8 cellular contexts compared by ENCODE assay signal in genomic region chr1:155979525-155980343, GRCh38. TPM values are rescaled to one million over a fixed set of nuclear protein-coding genes. Genes with fewer than 3 reads are reported as not detected.
DNase-seq lines count a peak whose midpoint lies in the region; ATAC-seq and TF ChIP-seq lines count a peak whose summit lies in the region.

No MANE protein-coding gene starts in this region.

- peak overlapping the region; percentile 90 for H3K4me2 ChIP-seq in smooth muscle cell

- H3K36me3 ChIP-seq in heart right ventricle: no peaks in the 10 kb centered on the region
- no peaks in the 10 kb centered on the region for H3K36me3 ChIP-seq in smooth muscle cell (ENCODE audit: low read depth)

- H3K27ac Mint-ChIP-seq in activated CD4-positive, alpha-beta memory T cell treated with anti-CD3 and anti-CD28 coated beads for 36 hours: peak overlapping the region; percentile 96

- H4K20me1 ChIP-seq in smooth muscle cell (ENCODE audit: low read depth): peaks cover 27% of the 10 kb centered on the region

- 0 to 2% methylated on average over 5 of the region's 5 CpGs for WGBS in heart right ventricle, 2 donors
- 56% methylated on average over 5 of the region's 5 CpGs for WGBS in smooth muscle cell (ENCODE audit: low lambda C conversion rate)

- no peaks in the 10 kb centered on the region for H3K9me3 ChIP-seq in heart right ventricle
- no peaks in the 10 kb centered on the region for H3K9me3 ChIP-seq in smooth muscle cell (replicated peaks; ENCODE audit: low read depth)

- POLR2A ChIA-PET in activated CD4-positive, alpha-beta memory T cell treated with anti-CD3 and anti-CD28 coated beads for 36 hours (lab: Charles Lee): interaction anchor here (1.0 to 5.1 kb wide), 5 partner anchors 10 to 46 kb away, joined by 3 to 44 read pairs (median 24); partner anchors contain the start of gene KHDC4

- ATAC-seq in activated T-cell treated with anti-CD3 and anti-CD28 coated beads, Interleukin-2, amount 50 U/mL, for 4 hours: no peak
- peak; percentile 26 to 84 (median 64) for ATAC-seq in heart right ventricle
- no peak for ATAC-seq in HG03354 (IDR thresholded peaks at IDR 0.05; ENCODE audit: poor library complexity, severe bottlenecking, unreplicated experiment)
- no peak for ATAC-seq in GM21423 (IDR thresholded peaks at IDR 0.05; ENCODE audit: unreplicated experiment)

- peaks cover 3% of the 10 kb centered on the region for H3K36me3 Mint-ChIP-seq in activated T-cell treated with anti-CD3 and anti-CD28 coated beads, Interleukin-2, amount 50 U/mL, for 4 hours (ENCODE audit: insufficient read depth)
- H3K36me3 Mint-ChIP-seq in activated CD4-positive, alpha-beta memory T cell treated with anti-CD3 and anti-CD28 coated beads for 36 hours: peaks cover 22% of the 10 kb centered on the region

- intact Hi-C loops in activated CD4-positive, alpha-beta memory T cell treated with anti-CD3 and anti-CD28 coated beads for 36 hours (cut with micrococcal nuclease): loop anchor here (1.0 kb wide), 1 partner anchor 10 kb away; no protein-coding TSS in a partner anchor
- intact Hi-C loops in heart right ventricle (cut with DNase I): loop anchor here in 5 of 10 donors (2.0 to 5.0 kb wide), 2 partner anchors 17 to 37 kb away; partner anchors contain the start of gene RXFP4 (in 5 of the 5)

- H3K27ac ChIP-seq in heart right ventricle (peak overlapping the region; percentile 86 to 99 (median 96)), smooth muscle cell (ENCODE audit: low read depth) (peak overlapping the region; percentile 96)

- H3K4me1 Mint-ChIP-seq in activated T-cell treated with anti-CD3 and anti-CD28 coated beads, Interleukin-2, amount 50 U/mL, for 4 hours (ENCODE audit: low read depth): peaks cover 72% of the 10 kb centered on the region
- H3K4me1 Mint-ChIP-seq in activated CD4-positive, alpha-beta memory T cell treated with anti-CD3 and anti-CD28 coated beads for 36 hours (ENCODE audit: low read depth): peaks cover 54% of the 10 kb centered on the region

- H3F3A ChIP-seq in smooth muscle cell (ENCODE audit: low read depth): peaks cover 36% of the 10 kb centered on the region

- peak overlapping the region; percentile 95 for H3K4me3 Mint-ChIP-seq in activated T-cell treated with anti-CD3 and anti-CD28 coated beads, Interleukin-2, amount 50 U/mL, for 4 hours
- peak overlapping the region; percentile 96 for H3K4me3 Mint-ChIP-seq in activated CD4-positive, alpha-beta memory T cell treated with anti-CD3 and anti-CD28 coated beads for 36 hours

- TF ChIP-seq CTCF in heart right ventricle (IDR thresholded peaks at IDR 0.05) (no peak), smooth muscle cell (IDR thresholded peaks at IDR 0.05; ENCODE audit: borderline replicate concordance, insufficient read depth, poor library complexity, severe bottlenecking) (no peak)

- no peaks in the 10 kb centered on the region for H3K27me3 Mint-ChIP-seq in activated T-cell treated with anti-CD3 and anti-CD28 coated beads, Interleukin-2, amount 50 U/mL, for 4 hours (ENCODE audit: low read depth)
- no peaks in the 10 kb centered on the region for H3K27me3 Mint-ChIP-seq in activated CD4-positive, alpha-beta memory T cell treated with anti-CD3 and anti-CD28 coated beads for 36 hours

- H3K27me3 ChIP-seq in heart right ventricle: no peaks in the 10 kb centered on the region
- H3K27me3 ChIP-seq in smooth muscle cell (ENCODE audit: low read depth): no peaks in the 10 kb centered on the region

- peaks cover 36 to 89% (median 76%) of the 10 kb centered on the region in 9 donors for H3K4me1 ChIP-seq in heart right ventricle
- peaks cover 64% of the 10 kb centered on the region for H3K4me1 ChIP-seq in smooth muscle cell (ENCODE audit: low read depth)

- peaks cover 69% of the 10 kb centered on the region for H3K79me2 ChIP-seq in smooth muscle cell (ENCODE audit: low read depth)

- CTCF ChIA-PET in activated CD4-positive, alpha-beta memory T cell treated with anti-CD3 and anti-CD28 coated beads for 36 hours (lab: Charles Lee): interaction anchor here (0.7 to 9.3 kb wide), 6 partner anchors 11 to 64 kb away, joined by 3 to 77 read pairs (median 20); partner anchors contain the start of gene KHDC4

- peak overlapping the region; percentile 54 for H2AFZ ChIP-seq in smooth muscle cell (ENCODE audit: low read depth)

- no peaks in the 10 kb centered on the region for H3K9me3 Mint-ChIP-seq in activated T-cell treated with anti-CD3 and anti-CD28 coated beads, Interleukin-2, amount 50 U/mL, for 4 hours
- no peaks in the 10 kb centered on the region for H3K9me3 Mint-ChIP-seq in activated CD4-positive, alpha-beta memory T cell treated with anti-CD3 and anti-CD28 coated beads for 36 hours

- peak overlapping the region; percentile 66 to 97 (median 88) for H3K4me3 ChIP-seq in heart right ventricle
- peak overlapping the region; percentile 97 for H3K4me3 ChIP-seq in smooth muscle cell

- peak overlapping the region; percentile 89 for H3K9ac ChIP-seq in smooth muscle cell (ENCODE audit: low read depth)

- no peak for DNase-seq in activated T-cell treated with anti-CD3 and anti-CD28 coated beads, Interleukin-2, amount 50 U/mL, for 4 hours
- no peak for DNase-seq in activated T-cell treated with anti-CD3 and anti-CD28 coated beads for 4 hours
- no peak for DNase-seq in activated CD4-positive, alpha-beta memory T cell treated with anti-CD3 and anti-CD28 coated beads for 36 hours
- peak; percentile 58 to 79 for DNase-seq in heart right ventricle
- DNase-seq in smooth muscle cell (lab: John Stamatoyannopoulos, UW; ENCODE audit: unreplicated experiment): no peak
- DNase-seq in NCI-H2107 treated with DMSO at 0.1 percent for 48 hours (lab: John Stamatoyannopoulos, UW; ENCODE audit: unreplicated experiment): no peak

RNA-seq across cellular contexts. Expression of gene ARHGEF2, which starts 1.4 kb away (rescaled TPM):
- 100 to 1,000 TPM; 144 to 174 (median 149) TPM for total RNA-seq in activated T-cell treated with anti-CD3 and anti-CD28 coated beads, Interleukin-2, amount 50 U/mL, for 4 hours
- total RNA-seq in activated CD4-positive, alpha-beta memory T cell treated with anti-CD3 and anti-CD28 coated beads for 36 hours: 100 to 1,000 TPM; 165 to 174 TPM
- total RNA-seq in heart right ventricle: 10 to 100 TPM; 48.6 to 79.8 (median 58.2) TPM
- 10 to 100 TPM; 22.7 to 38.0 TPM for polyA plus RNA-seq in heart right ventricle
- total RNA-seq in smooth muscle cell: 30.2 and 58.0 TPM in 2 replicates
- 21.0 and 24.2 TPM in 2 replicates for polyA plus RNA-seq in smooth muscle cell

RNA-seq across cellular contexts. Expression of gene RXFP4, which starts 38.3 kb away (rescaled TPM):
- not detected for total RNA-seq in activated T-cell treated with anti-CD3 and anti-CD28 coated beads, Interleukin-2, amount 50 U/mL, for 4 hours
- not detected for total RNA-seq in activated CD4-positive, alpha-beta memory T cell treated with anti-CD3 and anti-CD28 coated beads for 36 hours
- total RNA-seq in heart right ventricle: not detected
- under 1 TPM in 1 of 2 donors, not detected in 1; 0.04 TPM for polyA plus RNA-seq in heart right ventricle
- not detected in 2 replicates for total RNA-seq in smooth muscle cell
- polyA plus RNA-seq in smooth muscle cell: 0.66 and 1.5 TPM in 2 replicates

RNA-seq across cellular contexts. Expression of gene SSR2, which starts 41.0 kb away (rescaled TPM):
- 100 to 1,000 TPM; 167 to 183 (median 173) TPM for total RNA-seq in activated T-cell treated with anti-CD3 and anti-CD28 coated beads, Interleukin-2, amount 50 U/mL, for 4 hours
- 100 to 1,000 TPM; 171 to 175 TPM for total RNA-seq in activated CD4-positive, alpha-beta memory T cell treated with anti-CD3 and anti-CD28 coated beads for 36 hours
- total RNA-seq in heart right ventricle: 100 to 1,000 TPM in 2 of 10 donors, 10 to 100 TPM in 8; 70.3 to 124 (median 73.7) TPM
- polyA plus RNA-seq in heart right ventricle: 100 to 1,000 TPM in 1 of 2 donors, 10 to 100 TPM in 1; 66.1 to 322 TPM
- total RNA-seq in smooth muscle cell: 452 and 457 TPM in 2 replicates
- polyA plus RNA-seq in smooth muscle cell: 408 and 447 TPM in 2 replicates

RNA-seq across cellular contexts. Expression of gene KHDC4, which starts 45.5 kb away (rescaled TPM):
- total RNA-seq in activated T-cell treated with anti-CD3 and anti-CD28 coated beads, Interleukin-2, amount 50 U/mL, for 4 hours: 10 to 100 TPM; 32.2 to 38.3 (median 37.9) TPM
- 10 to 100 TPM; 66.1 to 70.2 TPM for total RNA-seq in activated CD4-positive, alpha-beta memory T cell treated with anti-CD3 and anti-CD28 coated beads for 36 hours
- total RNA-seq in heart right ventricle (10 to 100 TPM; 17.6 to 30.3 (median 22.0) TPM), smooth muscle cell (35.6 and 41.7 TPM in 2 replicates)
- polyA plus RNA-seq in heart right ventricle (10 to 100 TPM; 14.3 to 33.8 TPM), smooth muscle cell (14.9 and 18.3 TPM in 2 replicates)

Comparison
In these comparisons a context has a peak if more than half of its experiments do, and no peak if none do; other contexts are left out.
1. ATAC-seq: peak in heart right ventricle (8 of 8); none in activated T-cell treated with anti-CD3 and anti-CD28 coated beads, Interleukin-2, amount 50 U/mL, for 4 hours (0 of 2), HG03354 (single experiment) and GM21423 (single experiment).
2. DNase-seq: peak in heart right ventricle (2 of 2); none in activated T-cell treated with anti-CD3 and anti-CD28 coated beads, Interleukin-2, amount 50 U/mL, for 4 hours (single experiment), activated T-cell treated with anti-CD3 and anti-CD28 coated beads for 4 hours (single experiment), activated CD4-positive, alpha-beta memory T cell treated with anti-CD3 and anti-CD28 coated beads for 36 hours (single experiment), smooth muscle cell (single experiment) and NCI-H2107 treated with DMSO at 0.1 percent for 48 hours (single experiment).